ENCODE assay signal across 1 cellular context in genomic region chr17:1559743-1560581, GRCh38.
TF ChIP-seq lines count a peak whose summit lies in the region.

No MANE protein-coding gene starts in this region.

TF ChIP-seq in HEK293, 187 proteins besides CTCF, POLR2A, EP300 and RAD21 (continued from another document):
- TF ChIP-seq ZSCAN30 (tag by site-specific recombination; IDR thresholded peaks at IDR 0.05) (no peak), ZBTB11 (tag by site-specific recombination; conservative IDR thresholded peaks at IDR 0.05; ENCODE audit: low read depth) (no peak), SP3 (tag by site-specific recombination; IDR thresholded peaks at IDR 0.05) (no peak), ZNF16 (tag by site-specific recombination; IDR thresholded peaks at IDR 0.05; ENCODE audit: low read depth) (no peak), ZIC2 (tag by site-specific recombination; IDR thresholded peaks at IDR 0.05) (no peak)
